ENCODE assay signal across 1 cellular context in genomic region chr3:194486540-194487288, GRCh38.
TF ChIP-seq lines count a peak whose summit lies in the region.

TSS of gene ATP13A3 (minus strand) at chr3:194487002. CDS start at chr3:194462190, 24,812 bp downstream.

TF ChIP-seq in HepG2, 621 proteins besides CTCF, POLR2A, EP300 and RAD21 (continued from another document and continues in another):
- peak; percentile 51; the same call in 1 of the 2 replicates for TF ChIP-seq TFE3 (CRISPR knock-in tag; IDR thresholded peaks at IDR 0.05)
- no peak for TF ChIP-seq SETDB1 (CRISPR knock-in tag; IDR thresholded peaks at IDR 0.05; ENCODE audit: borderline replicate concordance)
- TF ChIP-seq ZNF430 (CRISPR knock-in tag; IDR thresholded peaks at IDR 0.05): 0 out of 2 replicates have a peak, but pooled peaks have one; percentile 43
- TF ChIP-seq ZNF639 (CRISPR knock-in tag; conservative IDR thresholded peaks at IDR 0.05): no peak
- no peak for TF ChIP-seq CREB3 (CRISPR knock-in tag; IDR thresholded peaks at IDR 0.05)
- TF ChIP-seq BRD4 (CRISPR knock-in tag; IDR thresholded peaks at IDR 0.05): no peak
- TF ChIP-seq TFDP1 (CRISPR knock-in tag; IDR thresholded peaks at IDR 0.05; ENCODE audit: borderline replicate concordance): peak; percentile 93
- no peak for TF ChIP-seq ZNF670 (CRISPR knock-in tag; IDR thresholded peaks at IDR 0.05; ENCODE audit: borderline replicate concordance)
- no peak for TF ChIP-seq ZNF552 (CRISPR knock-in tag; IDR thresholded peaks at IDR 0.05; ENCODE audit: borderline replicate concordance)
- peak; percentile 10; the same call in 1 of the 2 replicates for TF ChIP-seq CBX5 (CRISPR knock-in tag; IDR thresholded peaks at IDR 0.05; ENCODE audit: borderline replicate concordance)
- TF ChIP-seq STAT5B (CRISPR knock-in tag; IDR thresholded peaks at IDR 0.05): no peak
- TF ChIP-seq HOXD1 (CRISPR knock-in tag; IDR thresholded peaks at IDR 0.05): no peak
- no peak for TF ChIP-seq ZNF350 (CRISPR knock-in tag; IDR thresholded peaks at IDR 0.05; ENCODE audit: borderline replicate concordance, low read depth)
- no peak for TF ChIP-seq ZNF646 (CRISPR knock-in tag; IDR thresholded peaks at IDR 0.05)
- TF ChIP-seq SUZ12 (IDR thresholded peaks at IDR 0.05; ENCODE audit: low read depth, low read length): no peak
- no peak for TF ChIP-seq ZNF598 (CRISPR knock-in tag; IDR thresholded peaks at IDR 0.05; ENCODE audit: borderline replicate concordance)
- TF ChIP-seq FOSL1 (CRISPR knock-in tag; IDR thresholded peaks at IDR 0.05; ENCODE audit: borderline replicate concordance): no peak
- TF ChIP-seq ZGPAT (CRISPR knock-in tag; IDR thresholded peaks at IDR 0.05): 0 out of 2 replicates have a peak, but pooled peaks have one; percentile 42
- TF ChIP-seq ZNF546 (CRISPR knock-in tag; conservative IDR thresholded peaks at IDR 0.05): no peak
- no peak for TF ChIP-seq SPEN (CRISPR knock-in tag; IDR thresholded peaks at IDR 0.05; ENCODE audit: low read depth)
- TF ChIP-seq ARNTL (CRISPR knock-in tag; IDR thresholded peaks at IDR 0.05): no peak
- no peak for TF ChIP-seq IKZF4 (CRISPR knock-in tag; IDR thresholded peaks at IDR 0.05; ENCODE audit: borderline replicate concordance, low read depth, not compliant biosample characterization)
- TF ChIP-seq SIX1 (CRISPR knock-in tag; IDR thresholded peaks at IDR 0.05; ENCODE audit: borderline replicate concordance): no peak
- no peak for TF ChIP-seq TCF7L2 (IDR thresholded peaks at IDR 0.05; ENCODE audit: low read depth, low read length)
- no peak for TF ChIP-seq MAFG (CRISPR knock-in tag; IDR thresholded peaks at IDR 0.05)
- TF ChIP-seq U2AF2 (IDR thresholded peaks at IDR 0.05; ENCODE audit: low read depth, low read length): no peak
- TF ChIP-seq ZNF263 (CRISPR knock-in tag; IDR thresholded peaks at IDR 0.05): no peak
- no peak; the same call in 1 of the 2 replicates for TF ChIP-seq FOXO1 (CRISPR knock-in tag; IDR thresholded peaks at IDR 0.05)
- no peak for TF ChIP-seq MTA1 (CRISPR knock-in tag; IDR thresholded peaks at IDR 0.05; ENCODE audit: borderline replicate concordance)
- no peak for TF ChIP-seq ZSCAN20 (CRISPR knock-in tag; IDR thresholded peaks at IDR 0.05; ENCODE audit: borderline replicate concordance)
- no peak; the same call in none of the 2 replicates for TF ChIP-seq ZBTB33 (CRISPR knock-in tag; IDR thresholded peaks at IDR 0.05)
- TF ChIP-seq ARNT (IDR thresholded peaks at IDR 0.05): no peak
- TF ChIP-seq ZFP41 (CRISPR knock-in tag; IDR thresholded peaks at IDR 0.05; ENCODE audit: borderline replicate concordance): no peak
- TF ChIP-seq DRAP1 (CRISPR knock-in tag; IDR thresholded peaks at IDR 0.05): peak; percentile 53
- no peak for TF ChIP-seq NFYC (CRISPR knock-in tag; IDR thresholded peaks at IDR 0.05)
- no peak; the same call in 1 of the 2 replicates for TF ChIP-seq MXD1 (CRISPR knock-in tag; IDR thresholded peaks at IDR 0.05)
- no peak; the same call in 1 of the 2 replicates for TF ChIP-seq ZNF446 (CRISPR knock-in tag; IDR thresholded peaks at IDR 0.05)
- TF ChIP-seq ARID4A (CRISPR knock-in tag; IDR thresholded peaks at IDR 0.05; ENCODE audit: borderline replicate concordance): peak; percentile 57; the same call in 1 of the 2 replicates
